ENCODE assay signal across 8 cellular contexts in the genomic region with DNA sequence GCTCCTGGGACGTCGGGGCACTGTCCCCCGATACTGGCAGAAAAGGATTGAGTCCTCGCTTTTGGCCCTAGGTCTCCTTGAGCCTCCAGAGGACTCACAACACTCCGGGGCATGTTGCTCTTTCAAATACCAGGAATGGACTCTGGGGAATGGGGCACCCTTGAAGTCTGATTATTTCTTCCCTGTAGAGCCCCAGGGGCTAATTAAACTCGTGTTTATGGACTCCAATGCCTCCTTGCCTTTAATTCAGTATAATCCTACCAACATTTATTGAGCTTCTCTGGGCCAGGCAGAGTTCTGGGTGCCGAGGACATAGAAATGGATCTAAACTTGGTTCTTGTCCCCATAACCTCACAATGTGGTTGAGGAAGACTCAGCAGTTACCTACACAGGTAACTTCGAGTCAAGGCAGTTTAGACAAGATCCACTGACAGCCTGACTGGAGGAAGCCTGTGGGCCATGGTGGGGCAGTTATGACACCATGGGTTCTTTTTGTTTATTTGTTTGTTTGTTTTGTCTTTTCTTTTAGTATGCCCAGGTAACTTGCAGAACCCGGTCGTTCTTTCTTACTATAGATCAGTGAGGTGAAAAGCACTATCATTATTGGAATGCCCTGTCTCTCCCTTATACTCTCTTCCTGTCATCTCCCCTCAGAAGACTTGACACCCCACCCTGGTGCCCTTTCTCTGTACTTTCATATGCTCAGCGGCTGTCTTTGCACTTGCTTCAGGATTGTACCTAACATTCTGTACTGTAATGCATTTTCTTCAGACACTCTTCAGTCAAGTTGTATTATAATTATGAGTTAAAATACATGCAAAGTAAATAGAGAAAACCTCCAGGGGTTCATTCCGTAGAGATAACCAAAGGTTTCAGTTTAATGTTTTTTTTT. TPM values are rescaled to one million over a fixed set of nuclear protein-coding genes. Genes with fewer than 3 reads are reported as not detected.
DNase-seq lines count a peak whose midpoint lies in the region; ATAC-seq and TF ChIP-seq lines count a peak whose summit lies in the region.

No MANE protein-coding gene starts in this region.

- no peak overlapping the region for H3K14ac ChIP-seq in neuronal stem cell (ENCODE audit: low read length)

- H3K4me2 ChIP-seq in neuronal stem cell (ENCODE audit: insufficient read depth, low read length, poor library complexity, severe bottlenecking): peak overlapping the region; percentile 37

- H2BK120ac ChIP-seq in neuronal stem cell (ENCODE audit: low read depth, low read length): no peak overlapping the region

- no peak for TF ChIP-seq EP300 in esophagus muscularis mucosa (IDR thresholded peaks at IDR 0.05)

- H3K4me3 ChIP-seq in HL-60 (replicated peaks; ENCODE audit: insufficient read depth, low read length): peak overlapping the region; percentile 85
- H3K4me3 ChIP-seq in esophagus muscularis mucosa: peak overlapping the region; percentile 76 to 91 (median 86)
- peak overlapping the region in 1 of 2 donors; percentile 50 for H3K4me3 ChIP-seq in neuronal stem cell (ENCODE audit: low read length in 2 of 2)

- H2AK5ac ChIP-seq in neuronal stem cell (ENCODE audit: low read depth, low read length): no peak overlapping the region

- H3K27me3 ChIP-seq in HL-60 (ENCODE audit: insufficient read depth, poor library complexity, severe bottlenecking) (no peaks in the 10 kb centered on the region), esophagus muscularis mucosa (no peaks in the 10 kb centered on the region), neuronal stem cell (ENCODE audit: control insufficient read depth in 3 of 3, insufficient read depth in 3 of 3, low read depth in 1 of 3, low read length in 3 of 3) (peaks cover 0 to 5% (median 0%) of the 10 kb centered on the region in 3 experiments)

- H2BK12ac ChIP-seq in neuronal stem cell (ENCODE audit: low read length): no peak overlapping the region

- H2AFZ ChIP-seq in neuronal stem cell (ENCODE audit: low read length): peak overlapping the region; percentile 47

- no peak overlapping the region for H2BK5ac ChIP-seq in neuronal stem cell (ENCODE audit: low read length)

- intact Hi-C loops in esophagus muscularis mucosa (cut with DNase I): loop anchor here (5.0 kb wide), 2 partner anchors 38 to 47 kb away; partner anchors contain the start of genes HYCC2 and NDUFB3

- H4K8ac ChIP-seq in neuronal stem cell (ENCODE audit: low read depth, low read length): no peak overlapping the region

- H3K23ac ChIP-seq in neuronal stem cell (ENCODE audit: low read depth, low read length, poor library complexity): peak overlapping the region; percentile 92

- WGBS in esophagus muscularis mucosa: 29% methylated on average over 8 of the region's 12 CpGs
- whole genome bisulfite sequencing in neuronal stem cell (ENCODE audit: extremely low coverage in 2 of 2, insufficient read length in 2 of 2, insufficient replicate concordance in 1 of 2), 2 donors: no CpG with 5 or more reads among the region's 12 CpGs

- TF ChIP-seq CTCF in HL-60 (IDR thresholded peaks at IDR 0.05; ENCODE audit: insufficient read depth, low read length) (no peak), esophagus muscularis mucosa (IDR thresholded peaks at IDR 0.05) (no peak)

- no peak overlapping the region for H3K9ac ChIP-seq in neuronal stem cell (ENCODE audit: low read depth, low read length, poor library complexity)

- H3K9me3 ChIP-seq in esophagus muscularis mucosa: no peaks in the 10 kb centered on the region
- H3K9me3 ChIP-seq in neuronal stem cell (replicated peaks in 1 of 2; ENCODE audit: control insufficient read depth in 2 of 2, insufficient read depth in 1 of 2, low read depth in 1 of 2, low read length in 2 of 2): peaks cover 0 to 2% of the 10 kb centered on the region in 2 donors

- no peak overlapping the region for H2BK15ac ChIP-seq in neuronal stem cell (ENCODE audit: low read length)

- ATAC-seq in HG03196 (IDR thresholded peaks at IDR 0.05; ENCODE audit: unreplicated experiment) (no peak), HG02973 (IDR thresholded peaks at IDR 0.05; ENCODE audit: unreplicated experiment) (no peak)

- H3K4ac ChIP-seq in neuronal stem cell (ENCODE audit: low read length): no peak overlapping the region

- no peak for TF ChIP-seq POLR2A in esophagus muscularis mucosa (IDR thresholded peaks at IDR 0.05; ENCODE audit: low read depth)

- H3K36me3 ChIP-seq in esophagus muscularis mucosa: peaks cover 0 to 14% (median 3%) of the 10 kb centered on the region in 4 donors
- H3K36me3 ChIP-seq in neuronal stem cell (replicated peaks in 1 of 2; ENCODE audit: control insufficient read depth in 2 of 2, insufficient read depth in 2 of 2, low read length in 2 of 2): no peaks in the 10 kb centered on the region

- no peak overlapping the region for H4K91ac ChIP-seq in neuronal stem cell (ENCODE audit: low read depth, low read length, poor library complexity)

- DNase-seq in NCI-H1694 (lab: John Stamatoyannopoulos, UW): peak; percentile 34
- DNase-seq in NCI-H1694 treated with DMSO at 0.1 percent for 48 hours (lab: John Stamatoyannopoulos, UW): no peak
- peak; percentile 52 to 62 for DNase-seq in HL-60 (ENCODE audit: low read depth in 1 of 2, low spot score in 1 of 2)
- DNase-seq in T1000 (lab: John Stamatoyannopoulos, UW): peak; percentile 52
- DNase-seq in esophagus muscularis mucosa (ENCODE audit: extremely low spot score): no peak
- no peak for DNase-seq in neuronal stem cell (ENCODE audit: low spot score)

- H3K27ac ChIP-seq in HL-60 (replicated peaks): peak overlapping the region; percentile 98
- peak overlapping the region; percentile 96 to 100 (median 98) for H3K27ac ChIP-seq in esophagus muscularis mucosa (replicated peaks in 1 of 4)
- H3K27ac ChIP-seq in neuronal stem cell (replicated peaks; ENCODE audit: low read length): no peak overlapping the region

- no peaks in the 10 kb centered on the region for H3K79me1 ChIP-seq in neuronal stem cell (ENCODE audit: low read depth, low read length)

- no peak overlapping the region for H3K18ac ChIP-seq in neuronal stem cell (ENCODE audit: low read length)

- H3K4me1 ChIP-seq in esophagus muscularis mucosa (peaks cover 25 to 77% (median 64%) of the 10 kb centered on the region in 4 donors), neuronal stem cell (ENCODE audit: control insufficient read depth in 2 of 2, insufficient read depth in 1 of 2, low read depth in 1 of 2, low read length in 2 of 2) (peaks cover 4% of the 10 kb centered on the region in 2 donors)

RNA-seq across cellular contexts. Expression of gene CFLAR, which starts 3.2 kb away (rescaled TPM):
- 100 to 1,000 TPM; 137 to 236 (median 202) TPM for total RNA-seq in esophagus muscularis mucosa
- polyA plus RNA-seq in neuronal stem cell (2013, experiment 1 of 2): 3.8 TPM
- polyA plus RNA-seq in neuronal stem cell (2013, experiment 2 of 2): 4.0 TPM

RNA-seq across cellular contexts. Expression of gene NDUFB3, which starts 47.4 kb away (rescaled TPM):
- 100 to 1,000 TPM in 1 of 4 donors, 10 to 100 TPM in 3; 36.0 to 100 (median 47.6) TPM for total RNA-seq in esophagus muscularis mucosa
- polyA plus RNA-seq in neuronal stem cell (2013, experiment 1 of 2): 120 TPM
- polyA plus RNA-seq in neuronal stem cell (2013, experiment 2 of 2): 120 TPM

RNA-seq across cellular contexts. Expression of gene HYCC2, which starts 47.7 kb away (rescaled TPM):
- 10 to 100 TPM in 3 of 4 donors, 1 to 10 TPM in 1; 9.1 to 15.4 (median 10.8) TPM for total RNA-seq in esophagus muscularis mucosa
- 4.2 TPM for polyA plus RNA-seq in neuronal stem cell (2013, experiment 1 of 2)
- 4.4 TPM for polyA plus RNA-seq in neuronal stem cell (2013, experiment 2 of 2)

Comparison
In these comparisons a context has a peak if more than half of its experiments do, and no peak if none do; other contexts are left out.
1. DNase-seq: peak in NCI-H1694 (single experiment), HL-60 (2 of 2) and T1000 (single experiment); none in NCI-H1694 treated with DMSO at 0.1 percent for 48 hours (single experiment), esophagus muscularis mucosa (single experiment) and neuronal stem cell (single experiment).